ENCODE assay signal across 1 cellular context in the genomic region with DNA sequence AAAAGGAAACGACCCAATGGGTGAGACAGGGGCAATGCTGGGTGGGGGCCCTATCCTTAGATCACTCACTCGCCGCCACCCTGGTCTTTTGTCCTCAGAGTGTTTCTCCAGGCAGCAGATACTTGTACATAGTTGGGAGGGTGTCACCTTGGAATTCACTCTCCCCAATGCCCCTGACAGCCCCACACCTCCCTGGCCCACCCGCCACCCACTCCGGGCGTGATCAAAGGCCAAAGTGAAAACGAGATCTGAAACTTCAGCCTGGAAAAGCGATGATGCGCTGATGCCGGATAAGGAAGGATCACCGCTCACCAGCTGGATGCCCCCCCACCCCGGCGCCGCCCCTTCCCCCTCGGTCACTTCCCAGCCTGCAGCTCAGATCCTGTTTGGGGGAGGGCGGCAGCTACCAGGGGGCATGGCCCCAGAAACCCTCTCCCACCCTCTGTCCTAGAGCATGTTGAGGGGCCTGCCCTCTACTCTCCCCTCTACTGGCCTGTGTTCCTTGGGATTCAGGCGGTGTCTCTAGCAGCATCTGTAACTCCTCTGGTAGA.
TF ChIP-seq lines count a peak whose summit lies in the region.

No MANE protein-coding gene starts in this region.

TF ChIP-seq in K562, 482 proteins besides CTCF, POLR2A, EP300 and RAD21:
- TF ChIP-seq, protein P1, sequence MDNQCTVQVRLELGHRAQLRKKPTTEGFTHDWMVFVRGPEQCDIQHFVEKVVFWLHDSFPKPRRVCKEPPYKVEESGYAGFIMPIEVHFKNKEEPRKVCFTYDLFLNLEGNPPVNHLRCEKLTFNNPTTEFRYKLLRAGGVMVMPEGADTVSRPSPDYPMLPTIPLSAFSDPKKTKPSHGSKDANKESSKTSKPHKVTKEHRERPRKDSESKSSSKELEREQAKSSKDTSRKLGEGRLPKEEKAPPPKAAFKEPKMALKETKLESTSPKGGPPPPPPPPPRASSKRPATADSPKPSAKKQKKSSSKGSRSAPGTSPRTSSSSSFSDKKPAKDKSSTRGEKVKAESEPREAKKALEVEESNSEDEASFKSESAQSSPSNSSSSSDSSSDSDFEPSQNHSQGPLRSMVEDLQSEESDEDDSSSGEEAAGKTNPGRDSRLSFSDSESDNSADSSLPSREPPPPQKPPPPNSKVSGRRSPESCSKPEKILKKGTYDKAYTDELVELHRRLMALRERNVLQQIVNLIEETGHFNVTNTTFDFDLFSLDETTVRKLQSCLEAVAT (IDR thresholded peaks at IDR 0.05) = no peak
- no peak for TF ChIP-seq ZC3H11A (IDR thresholded peaks at IDR 0.05; ENCODE audit: low read depth, low read length)
- TF ChIP-seq, protein P2, sequence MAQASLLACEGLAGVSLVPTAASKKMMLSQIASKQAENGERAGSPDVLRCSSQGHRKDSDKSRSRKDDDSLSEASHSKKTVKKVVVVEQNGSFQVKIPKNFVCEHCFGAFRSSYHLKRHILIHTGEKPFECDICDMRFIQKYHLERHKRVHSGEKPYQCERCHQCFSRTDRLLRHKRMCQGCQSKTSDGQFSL (CRISPR knock-in tag; IDR thresholded peaks at IDR 0.05) = 0 out of 2 replicates have a peak, but pooled peaks have one; percentile 52
- TF ChIP-seq, protein P2 (tag; IDR thresholded peaks at IDR 0.05) = no peak
